8 cellular contexts compared by ENCODE assay signal in genomic region chr11:75351541-75352416, GRCh38. TPM values are rescaled to one million over a fixed set of nuclear protein-coding genes. Genes with fewer than 3 reads are reported as not detected.
DNase-seq lines count a peak whose midpoint lies in the region; ATAC-seq and TF ChIP-seq lines count a peak whose summit lies in the region.

Gene ARRB1 (minus strand): TSS chr11:75351661. CDS start chr11:75351607, 54 bp downstream.

- ATAC-seq in natural killer cell (peak; percentile 59 to 84 (median 68)), HG03196 (IDR thresholded peaks at IDR 0.05; ENCODE audit: unreplicated experiment) (no peak)

- H3K27ac Mint-ChIP-seq in natural killer cell = peak within 1 kb of the TSS; percentile 92 to 94

- H3K4me1 Mint-ChIP-seq in natural killer cell = peaks cover 56 to 75% of the 10 kb centered on the region in 2 donors

- peak within 1 kb of the TSS; percentile 48 for H3K9ac ChIP-seq in fibroblast of lung (ENCODE audit: insufficient read depth, low read length)

- H3K36me3 Mint-ChIP-seq in natural killer cell = no peaks in the 10 kb centered on the region

- H3K36me3 ChIP-seq in fibroblast of lung (ENCODE audit: control insufficient read depth, insufficient read depth, low read length) = no peaks in the 10 kb centered on the region

- H3K4me1 ChIP-seq in fibroblast of lung (ENCODE audit: control insufficient read depth, extremely low read depth, insufficient read depth, low read length) = peaks cover 21% of the 10 kb centered on the region

- peak within 1 kb of the TSS; percentile 39 to 65 (median 58) for H3K4me3 ChIP-seq in fibroblast of lung (replicated peaks in 1 of 4; ENCODE audit: control extremely low read depth in 1 of 4, insufficient read depth in 1 of 4, low read depth in 3 of 4, low read length in 4 of 4)

- intact Hi-C loops in natural killer cell (cut with micrococcal nuclease) = no loop called here

- H3K27me3 ChIP-seq in fibroblast of lung (ENCODE audit: control insufficient read depth, insufficient read depth, low read length) = peaks cover 3% of the 10 kb centered on the region

- TF ChIP-seq CTCF in fibroblast of lung (conservative IDR thresholded peaks at IDR 0.05 in 1 of 2, IDR thresholded peaks at IDR 0.05 in 1 of 2; ENCODE audit: low read depth in 1 of 2, low read length in 2 of 2) = peak in 1 of 2 donors; percentile 13
- no peak for TF ChIP-seq CTCF in natural killer cell (IDR thresholded peaks at IDR 0.05)

- H4K20me1 ChIP-seq in fibroblast of lung (ENCODE audit: control insufficient read depth, extremely low read depth, insufficient read depth, low read length) = no peaks in the 10 kb centered on the region

- H2AFZ ChIP-seq in fibroblast of lung (ENCODE audit: low read length) = peak within 1 kb of the TSS; percentile 20

- DNase-seq in NCI-H2196 (lab: John Stamatoyannopoulos, UW; ENCODE audit: unreplicated experiment) (peak; percentile 43), NCI-H2196 treated with DMSO at 0.1 percent for 48 hours (lab: John Stamatoyannopoulos, UW; ENCODE audit: unreplicated experiment) (no peak), NOMO-1 treated with dmso at 0.1 percent for 144 hours (lab: John Stamatoyannopoulos, UW; ENCODE audit: unreplicated experiment) (peak; percentile 67), fibroblast of lung (ENCODE audit: low read depth in 2 of 2) (peak; percentile 61), natural killer cell (peak; percentile 61)
- DNase-seq in activated T-helper 1 cell treated with anti-CD3 and anti-CD28 coated beads, Interleukin-2, amount 50 U/mL, for 16 hours (ENCODE audit: low read depth in 1 of 2, low spot score in 1 of 2) = peak; percentile 26 to 50

- H3K27ac ChIP-seq in fibroblast of lung (ENCODE audit: insufficient read depth, low read length) = no peak within 1 kb of the TSS
- H3K27ac ChIP-seq in temporal lobe (ENCODE audit: low read depth, low read length) = peak within 1 kb of the TSS; percentile 85

- H3K27me3 Mint-ChIP-seq in natural killer cell (ENCODE audit: low read depth in 2 of 2) = no peaks in the 10 kb centered on the region

- peak within 1 kb of the TSS; percentile 97 for H3K4me3 Mint-ChIP-seq in natural killer cell

- H3K4me2 ChIP-seq in fibroblast of lung (ENCODE audit: extremely low read depth, insufficient read depth, low read length) = peak within 1 kb of the TSS; percentile 83

- no peaks in the 10 kb centered on the region for H3K9me3 ChIP-seq in fibroblast of lung (ENCODE audit: control insufficient read depth, insufficient read depth, low read depth, low read length)

- H3K79me2 ChIP-seq in fibroblast of lung (ENCODE audit: control insufficient read depth, insufficient read depth, low read length) = no peaks in the 10 kb centered on the region

- H3K9me3 Mint-ChIP-seq in natural killer cell = no peaks in the 10 kb centered on the region

RNA-seq across cellular contexts. Expression of gene ARRB1, which starts in this region (rescaled TPM):
- total RNA-seq in fibroblast of lung = 4.3 and 6.2 TPM in 2 replicates
- polyA plus RNA-seq in fibroblast of lung = 9.8 and 18.9 TPM in 2 replicates
- 7.1 and 16.6 TPM in 2 replicates for polyA plus RNA-seq in fibroblast of lung (2012)
- polyA minus RNA-seq in fibroblast of lung (ENCODE audit: low replicate concordance) = 29.2 and 42.7 TPM in 2 replicates
- total RNA-seq in natural killer cell = 100 to 1,000 TPM; 128 to 200 (median 174) TPM
- total RNA-seq in temporal lobe = 49.4 TPM
